In genomic region chr15:77696006-77696631, GRCh38 we compare ENCODE assay signal across 19 cellular contexts.
DNase-seq lines count a peak whose midpoint lies in the region; ATAC-seq and TF ChIP-seq lines count a peak whose summit lies in the region.
"Had no signal": no experiment of that assay in that cellular context is flagged by ENCODE, and none has a peak within 500 bp of the region (broad histone marks: within the 10 kb centered on the region; RNA-seq: fewer than 3 reads in every experiment).

No MANE protein-coding gene starts in this region.

- TF ChIP-seq RAD21 in SK-N-SH (IDR thresholded peaks at IDR 0.05; ENCODE audit: low read length), result no peak

- H3K9me3 Mint-ChIP-seq in chondrocyte (ENCODE audit: low read depth) (no peaks in the 10 kb centered on the region), T-cell (peaks cover 0 to 5% (median 0%) of the 10 kb centered on the region in 3 donors)

- no peak for ATAC-seq in T-cell (replicated peaks in 1 of 4)
- ATAC-seq: T-helper 17 cell had no signal

- H3K4me3 ChIP-seq in HEK293 (ENCODE audit: low read depth, low read length) (no peak overlapping the region), SK-N-SH (ENCODE audit: low read depth in 2 of 2, low read length in 1 of 2) (no peak overlapping the region), neuronal stem cell (ENCODE audit: low read length in 2 of 2) (no peak overlapping the region), MG63 (no peak overlapping the region)
- H3K4me3 ChIP-seq: GM23248, SK-N-MC had no signal

- H3K9ac ChIP-seq in SK-N-SH, result no peak overlapping the region
- no peak overlapping the region for H3K9ac ChIP-seq in neuronal stem cell (ENCODE audit: low read depth, low read length, poor library complexity)
- H3K9ac ChIP-seq: GM23248 had no signal

- H3K79me1 ChIP-seq in neuronal stem cell (ENCODE audit: low read depth, low read length), result no peaks in the 10 kb centered on the region

- no peaks in the 10 kb centered on the region for H3K9me3 ChIP-seq in HEK293 (ENCODE audit: control insufficient read depth, insufficient read depth, low read depth, low read length)
- H3K9me3 ChIP-seq in SK-N-SH, result no peaks in the 10 kb centered on the region
- peaks cover 0 to 2% of the 10 kb centered on the region in 2 donors for H3K9me3 ChIP-seq in neuronal stem cell (replicated peaks in 1 of 2; ENCODE audit: control insufficient read depth in 2 of 2, insufficient read depth in 1 of 2, low read depth in 1 of 2, low read length in 2 of 2)
- H3K9me3 ChIP-seq in MG63, result no peaks in the 10 kb centered on the region

- H2BK5ac ChIP-seq in neuronal stem cell (ENCODE audit: low read length), result no peak overlapping the region

- no peak overlapping the region for H3K27ac ChIP-seq in HEK293 (ENCODE audit: extremely low read depth, low read depth, low read length)
- H3K27ac ChIP-seq in SK-N-SH (ENCODE audit: low read depth in 2 of 2, low read length in 1 of 2), result no peak overlapping the region
- H3K27ac ChIP-seq in neuronal stem cell (replicated peaks; ENCODE audit: low read length), result no peak overlapping the region
- H3K27ac ChIP-seq: GM23248, HL-60, SK-N-MC had no signal

- CTCF ChIA-PET in HEK293 (lab: Yijun Ruan, JAX) (interaction anchor here (0.6 kb wide), 1 partner anchor 71 kb away, joined by 3 read pairs; no protein-coding TSS in a partner anchor), SK-N-SH (lab: Yijun Ruan, JAX) (interaction anchor here (1.4 kb wide), 1 partner anchor 125 kb away, joined by 3 read pairs; no protein-coding TSS in a partner anchor), T-cell (lab: Charles Lee) (no interaction called here)

- H3K4me1 ChIP-seq in HEK293 (ENCODE audit: control insufficient read depth, insufficient read depth, low read length) (no peaks in the 10 kb centered on the region), SK-N-SH (ENCODE audit: control insufficient read depth in 1 of 2, insufficient read depth in 2 of 2, low read depth in 1 of 2, low read length in 1 of 2) (peaks cover 0 to 8% of the 10 kb centered on the region in 2 experiments; a peak in 1 of 4 replicates), neuronal stem cell (ENCODE audit: control insufficient read depth in 2 of 2, insufficient read depth in 1 of 2, low read depth in 1 of 2, low read length in 2 of 2) (no peaks in the 10 kb centered on the region)

- no peak overlapping the region for H2AK5ac ChIP-seq in neuronal stem cell (ENCODE audit: low read depth, low read length)

- no peak overlapping the region for H3K4ac ChIP-seq in neuronal stem cell (ENCODE audit: low read length)

- TF ChIP-seq CTCF in HEK293 (tag by site-specific recombination; IDR thresholded peaks at IDR 0.05), result no peak
- TF ChIP-seq CTCF in SK-N-SH (IDR thresholded peaks at IDR 0.05), result no peak
- no peak for TF ChIP-seq CTCF in chondrocyte (IDR thresholded peaks at IDR 0.05)

- no peak for TF ChIP-seq EP300 in SK-N-SH (IDR thresholded peaks at IDR 0.05; ENCODE audit: borderline replicate concordance in 1 of 2, low read depth in 1 of 2, low read length in 1 of 2)

- peak overlapping the region; percentile 23 for H3K23ac ChIP-seq in neuronal stem cell (ENCODE audit: low read depth, low read length, poor library complexity)

- H3F3A ChIP-seq in SK-N-SH (replicated peaks; ENCODE audit: insufficient read depth), result no peaks in the 10 kb centered on the region

- DNase-seq in NCI-H748 (lab: John Stamatoyannopoulos, UW; ENCODE audit: unreplicated experiment) (peak; percentile 33), NCI-H748 treated with DMSO at 0.1 percent for 48 hours (lab: John Stamatoyannopoulos, UW) (no peak), SK-N-SH (peak; percentile 65), neuronal stem cell (ENCODE audit: low spot score) (no peak), MG63 (no peak), chondrocyte (ENCODE audit: low spot score) (no peak), T-cell (no peak)
- DNase-seq: ACHN; CD4-positive, CD25-positive, alpha-beta regulatory T cell; DND-41; GDM1; GM23248; KBM-7; NCI-H1105; NCI-H2081; T-helper 17 cell had no signal

- H4K91ac ChIP-seq in neuronal stem cell (ENCODE audit: low read depth, low read length, poor library complexity), result no peak overlapping the region

- H3K36me3 ChIP-seq in HEK293 (ENCODE audit: control insufficient read depth in 2 of 2, insufficient read depth in 1 of 2, low read length in 2 of 2), result no peaks in the 10 kb centered on the region
- no peaks in the 10 kb centered on the region for H3K36me3 ChIP-seq in SK-N-SH (replicated peaks in 1 of 2; ENCODE audit: control insufficient read depth in 1 of 2, insufficient read depth in 2 of 2, low read length in 1 of 2)
- no peaks in the 10 kb centered on the region for H3K36me3 ChIP-seq in neuronal stem cell (replicated peaks in 1 of 2; ENCODE audit: control insufficient read depth in 2 of 2, insufficient read depth in 2 of 2, low read length in 2 of 2)
- H3K36me3 ChIP-seq in MG63, result no peaks in the 10 kb centered on the region

- H2BK15ac ChIP-seq in neuronal stem cell (ENCODE audit: low read length), result no peak overlapping the region

- H3K36me3 Mint-ChIP-seq in chondrocyte (ENCODE audit: low read depth) (no peaks in the 10 kb centered on the region), T-cell (no peaks in the 10 kb centered on the region)
- H3K36me3 Mint-ChIP-seq: CD4-positive, CD25-positive, alpha-beta regulatory T cell had no signal

- H3K27me3 Mint-ChIP-seq in chondrocyte (ENCODE audit: low read depth), result peaks cover 54% of the 10 kb centered on the region
- peaks cover 36 to 44% of the 10 kb centered on the region in 2 donors for H3K27me3 Mint-ChIP-seq in T-cell

- H3K27me3 ChIP-seq in SK-N-SH (ENCODE audit: insufficient read depth) (peaks cover 43% of the 10 kb centered on the region; the same call in 1 of the 2 replicates), neuronal stem cell (ENCODE audit: control insufficient read depth in 3 of 3, insufficient read depth in 3 of 3, low read depth in 1 of 3, low read length in 3 of 3) (peaks cover 0 to 54% (median 0%) of the 10 kb centered on the region in 3 experiments), MG63 (no peaks in the 10 kb centered on the region)

- no peaks in the 10 kb centered on the region for H3K9me2 ChIP-seq in SK-N-SH

- H3K4me1 Mint-ChIP-seq in chondrocyte (ENCODE audit: low read depth) (peaks cover 2% of the 10 kb centered on the region), T-cell (no peaks in the 10 kb centered on the region)
- H3K4me1 Mint-ChIP-seq: CD4-positive, CD25-positive, alpha-beta regulatory T cell; T-helper 17 cell had no signal

- H3K4me3 Mint-ChIP-seq in chondrocyte (ENCODE audit: unreplicated experiment) (no peak overlapping the region), T-cell (no peak overlapping the region)
- H3K4me3 Mint-ChIP-seq: CD4-positive, CD25-positive, alpha-beta regulatory T cell; T-helper 17 cell had no signal

- H4K20me1 ChIP-seq in SK-N-SH (ENCODE audit: insufficient read depth), result no peaks in the 10 kb centered on the region

- H3K4me2 ChIP-seq in SK-N-SH (no peak overlapping the region), neuronal stem cell (ENCODE audit: insufficient read depth, low read length, poor library complexity, severe bottlenecking) (no peak overlapping the region)

- H3K14ac ChIP-seq in neuronal stem cell (ENCODE audit: low read length), result no peak overlapping the region

- WGBS in SK-N-SH (ENCODE audit: low lambda C conversion rate), result 27% methylated on average over 15 of the region's 23 CpGs
- no CpG with 5 or more reads among the region's 23 CpGs for WGBS in neuronal stem cell (ENCODE audit: extremely low coverage in 2 of 2, insufficient read length in 2 of 2, insufficient replicate concordance in 1 of 2), 2 donors

- no peak overlapping the region for H2BK12ac ChIP-seq in neuronal stem cell (ENCODE audit: low read length)

- H3K79me2 ChIP-seq in SK-N-SH (ENCODE audit: insufficient read depth), result no peaks in the 10 kb centered on the region

- H3K27ac Mint-ChIP-seq in chondrocyte (ENCODE audit: unreplicated experiment), result no peak overlapping the region
- H3K27ac Mint-ChIP-seq in T-cell, result no peak overlapping the region
- H3K27ac Mint-ChIP-seq: CD4-positive, CD25-positive, alpha-beta regulatory T cell; T-helper 17 cell had no signal

- H4K8ac ChIP-seq in neuronal stem cell (ENCODE audit: low read depth, low read length), result no peak overlapping the region

- no peak overlapping the region for H2BK120ac ChIP-seq in neuronal stem cell (ENCODE audit: low read depth, low read length)

- H3K18ac ChIP-seq in neuronal stem cell (ENCODE audit: low read length), result no peak overlapping the region

- H2AFZ ChIP-seq in SK-N-SH (ENCODE audit: low read depth), result no peak overlapping the region
- no peak overlapping the region for H2AFZ ChIP-seq in neuronal stem cell (ENCODE audit: low read length)
- H2AFZ ChIP-seq: GM23248 had no signal

- POLR2A ChIA-PET in HEK293 (lab: Yijun Ruan, JAX) (no interaction called here), SK-N-SH (lab: Yijun Ruan, JAX) (no interaction called here), T-cell (lab: Charles Lee) (no interaction called here)

TF ChIP-seq in HEK293, 187 proteins besides CTCF, POLR2A, EP300 and RAD21 (continues in another document):
- TF ChIP-seq ZNF133 (tag by site-specific recombination; IDR thresholded peaks at IDR 0.05), result no peak
- TF ChIP-seq EGR2 (tag by site-specific recombination; IDR thresholded peaks at IDR 0.05; ENCODE audit: low read depth), result peak; percentile 42; the same call in 1 of the 2 replicates
- TF ChIP-seq ZNF623 (tag by site-specific recombination; IDR thresholded peaks at IDR 0.05), result no peak

TF ChIP-seq in SK-N-SH, 30 proteins besides CTCF, POLR2A, EP300 and RAD21 (continues in another document):
- TF ChIP-seq ZBTB33 (IDR thresholded peaks at IDR 0.05; ENCODE audit: borderline replicate concordance, low read depth), result no peak
- TF ChIP-seq TAF1 (IDR thresholded peaks at IDR 0.05; ENCODE audit: borderline replicate concordance, low read depth, low read length), result no peak

Comparison
In these comparisons a context has a peak if more than half of its experiments do, and no peak if none do; other contexts are left out.
1. DNase-seq: peak in NCI-H748 (single experiment) and SK-N-SH (single experiment); none in NCI-H748 treated with DMSO at 0.1 percent for 48 hours (single experiment), neuronal stem cell (single experiment), MG63 (single experiment), chondrocyte (single experiment) and T-cell (0 of 34).
2. CTCF ChIA-PET loops: an anchor here in HEK293 (0.6 kb wide) and SK-N-SH (1.4 kb wide); none called in T-cell.